ENCODE assay signal across 22 cellular contexts in genomic region chr4:8585721-8586161, GRCh38. TPM values are rescaled to one million over a fixed set of nuclear protein-coding genes. Genes with fewer than 3 reads are reported as not detected.
A peak's percentile ranks its signal among the peaks of the same experiment; 100 is the strongest.
DNase-seq lines count a peak whose midpoint lies in the region; ATAC-seq, FAIRE-seq and TF ChIP-seq lines count a peak whose summit lies in the region.
"Had no signal": no experiment of that assay in that cellular context is flagged by ENCODE, and none has a peak within 500 bp of the region (broad histone marks: within the 10 kb centered on the region; RNA-seq: fewer than 3 reads in every experiment).

No MANE protein-coding gene starts in this region.

- no peak overlapping the region for H3K4me3 ChIP-seq in RWPE2 (ENCODE audit: severe bottlenecking)
- no peak overlapping the region for H3K4me3 ChIP-seq in H1 (ENCODE audit: extremely low read depth in 1 of 4, insufficient read depth in 2 of 4, low read depth in 3 of 4, low read length in 4 of 4)
- no peak overlapping the region for H3K4me3 ChIP-seq in sigmoid colon
- H3K4me3 ChIP-seq in neural progenitor cell = no peak overlapping the region
- H3K4me3 ChIP-seq: K562 had no signal

- intact Hi-C loops in sigmoid colon (cut with DNase I) = no loop called here

- H3K4me3 Mint-ChIP-seq in T-helper 2 cell treated with Interferon-gamma antibody and Interleukin-4, amounts not matched to agents 5 μg/mL and 100 μg/mL, for 36 hours = no peak overlapping the region
- H3K4me3 Mint-ChIP-seq in activated T-helper 17 cell treated with anti-CD3 and anti-CD28 coated beads, Interleukin-2, amount 50 U/mL, for 72 hours = no peak overlapping the region
- no peak overlapping the region for H3K4me3 Mint-ChIP-seq in neural progenitor cell
- H3K4me3 Mint-ChIP-seq: CD14-positive monocyte had no signal

- no peak overlapping the region for H3K23ac ChIP-seq in H1 (ENCODE audit: insufficient read length)

- H3K27ac ChIP-seq in RWPE2 (ENCODE audit: poor library complexity, severe bottlenecking) (no peak overlapping the region), H1 (ENCODE audit: low read depth, low read length) (no peak overlapping the region), sigmoid colon (no peak overlapping the region), neural progenitor cell (no peak overlapping the region)

- H3K27me3 ChIP-seq in RWPE2 (ENCODE audit: insufficient read depth, poor library complexity, severe bottlenecking) (peaks cover 14% of the 10 kb centered on the region), H1 (replicated peaks in 1 of 4; ENCODE audit: control insufficient read depth in 3 of 4, extremely low read depth in 1 of 4, insufficient read depth in 3 of 4, low read length in 3 of 4) (peaks cover 3 to 16% (median 15%) of the 10 kb centered on the region in 4 experiments), sigmoid colon (peaks cover 20 to 68% (median 24%) of the 10 kb centered on the region in 3 donors), neural progenitor cell (peaks cover 34% of the 10 kb centered on the region)

- H3K27ac Mint-ChIP-seq in T-helper 2 cell treated with Interferon-gamma antibody and Interleukin-4, amounts not matched to agents 5 μg/mL and 100 μg/mL, for 36 hours = no peak overlapping the region
- no peak overlapping the region for H3K27ac Mint-ChIP-seq in activated T-helper 17 cell treated with anti-CD3 and anti-CD28 coated beads, Interleukin-2, amount 50 U/mL, for 72 hours
- H3K27ac Mint-ChIP-seq in neural progenitor cell = no peak overlapping the region
- H3K27ac Mint-ChIP-seq: CD14-positive monocyte had no signal

- no peak for TF ChIP-seq POLR2A in H1 (IDR thresholded peaks at IDR 0.05; ENCODE audit: control extremely low read depth in 1 of 2, low read depth in 2 of 2, low read length in 2 of 2)
- TF ChIP-seq POLR2A in sigmoid colon (IDR thresholded peaks at IDR 0.05) = no peak

- H3K79me2 ChIP-seq in H1 (ENCODE audit: control insufficient read depth in 1 of 2, insufficient read depth in 2 of 2, low read length in 2 of 2) (no peaks in the 10 kb centered on the region), neural progenitor cell (ENCODE audit: low read depth) (no peaks in the 10 kb centered on the region)

- WGBS in H1 (ENCODE audit: extremely low coverage in 1 of 2, insufficient coverage in 1 of 2, insufficient read length in 1 of 2, insufficient replicate concordance in 2 of 2, low coverage in 1 of 2, low lambda C conversion rate in 2 of 2, missing lambda C conversion rate in 1 of 2), 2 experiments = 72% methylated on average over 6 of the region's 6 CpGs; no CpG with 5 or more reads in 1 of the 2 experiments
- WGBS in sigmoid colon, 2 donors = 51 to 58% methylated on average over 6 of the region's 6 CpGs

- H2BK5ac ChIP-seq in H1 (ENCODE audit: low read depth, low read length) = no peak overlapping the region

- TF ChIP-seq EP300 in H1 (IDR thresholded peaks at IDR 0.05; ENCODE audit: borderline replicate concordance in 1 of 2, low read depth in 2 of 2, low read length in 2 of 2) = no peak
- no peak for TF ChIP-seq EP300 in sigmoid colon (IDR thresholded peaks at IDR 0.05)

- H3K4me1 Mint-ChIP-seq in T-helper 2 cell treated with Interferon-gamma antibody and Interleukin-4, amounts not matched to agents 5 μg/mL and 100 μg/mL, for 36 hours (ENCODE audit: low read depth) = no peaks in the 10 kb centered on the region
- H3K4me1 Mint-ChIP-seq in activated T-helper 17 cell treated with anti-CD3 and anti-CD28 coated beads, Interleukin-2, amount 50 U/mL, for 72 hours = no peaks in the 10 kb centered on the region
- H3K4me1 Mint-ChIP-seq in neural progenitor cell = peaks cover 10% of the 10 kb centered on the region
- H3K4me1 Mint-ChIP-seq: CD14-positive monocyte had no signal

- no peaks in the 10 kb centered on the region for H3K36me3 Mint-ChIP-seq in T-helper 2 cell treated with Interferon-gamma antibody and Interleukin-4, amounts not matched to agents 5 μg/mL and 100 μg/mL, for 36 hours (ENCODE audit: low read depth)
- no peaks in the 10 kb centered on the region for H3K36me3 Mint-ChIP-seq in activated T-helper 17 cell treated with anti-CD3 and anti-CD28 coated beads, Interleukin-2, amount 50 U/mL, for 72 hours (ENCODE audit: low read depth)
- no peaks in the 10 kb centered on the region for H3K36me3 Mint-ChIP-seq in neural progenitor cell
- H3K36me3 Mint-ChIP-seq: CD14-positive monocyte had no signal

- no peak overlapping the region; the same call in 1 of the 2 replicates for H4K8ac ChIP-seq in H1 (ENCODE audit: extremely low read depth, insufficient read depth, low read length)

- POLR2A ChIA-PET in H1 (lab: Charles Lee; ENCODE audit: partially characterized antibody) = no interaction called here

- H2AFZ ChIP-seq in H1 (ENCODE audit: low read length) (no peak overlapping the region), neural progenitor cell (replicated peaks) (no peak overlapping the region)

- H2BK12ac ChIP-seq in H1 (ENCODE audit: low read depth, low read length) = 0 out of 2 replicates have a peak overlapping the region, but pooled peaks have one; percentile 33

- H3K9ac ChIP-seq in H1 (replicated peaks in 1 of 4; ENCODE audit: extremely low read depth in 1 of 4, low read depth in 3 of 4, low read length in 3 of 4) = no peak overlapping the region
- no peak overlapping the region for H3K9ac ChIP-seq in neural progenitor cell

- no peak for TF ChIP-seq CTCF in RWPE2 (IDR thresholded peaks at IDR 0.05; ENCODE audit: poor library complexity, severe bottlenecking)
- TF ChIP-seq CTCF in H1 (IDR thresholded peaks at IDR 0.05; ENCODE audit: control extremely low read depth in 1 of 3, insufficient read depth in 1 of 3, low read depth in 1 of 3, low read length in 3 of 3) = no peak
- no peak for TF ChIP-seq CTCF in sigmoid colon (IDR thresholded peaks at IDR 0.05)
- TF ChIP-seq CTCF in neural progenitor cell (IDR thresholded peaks at IDR 0.05) = no peak

- no peak overlapping the region for H2AK5ac ChIP-seq in H1 (ENCODE audit: low read depth, low read length)

- H3K14ac ChIP-seq in H1 (ENCODE audit: insufficient read length) = no peak overlapping the region

- H3K79me1 ChIP-seq in H1 (ENCODE audit: low read depth, low read length) = no peaks in the 10 kb centered on the region

- H4K20me1 ChIP-seq in H1 (replicated peaks in 1 of 2; ENCODE audit: control insufficient read depth in 1 of 2, insufficient read depth in 2 of 2, low read length in 2 of 2) (peaks cover 1 to 3% of the 10 kb centered on the region in 2 experiments), neural progenitor cell (ENCODE audit: low read depth) (peaks cover 20% of the 10 kb centered on the region)

- CTCF ChIA-PET in H1 (lab: Charles Lee; ENCODE audit: partially characterized antibody) = interaction anchor here (0.6 to 8.8 kb wide), 16 partner anchors 8 to 116 kb away, joined by 3 to 66 read pairs (median 4); no protein-coding TSS in a partner anchor

- H3K36me3 ChIP-seq in RWPE2 (ENCODE audit: low read depth) (no peaks in the 10 kb centered on the region), H1 (ENCODE audit: control insufficient read depth in 2 of 4, insufficient read depth in 4 of 4, low read length in 3 of 4) (no peaks in the 10 kb centered on the region), sigmoid colon (no peaks in the 10 kb centered on the region), neural progenitor cell (no peaks in the 10 kb centered on the region)

- H3K4me2 ChIP-seq in H1 (ENCODE audit: insufficient read depth in 1 of 2, low read depth in 2 of 2, low read length in 2 of 2) = no peak overlapping the region
- H3K4me2 ChIP-seq in neural progenitor cell = no peak overlapping the region

- H3K18ac ChIP-seq in H1 (ENCODE audit: extremely low read depth, low read length) = no peak overlapping the region

- no peaks in the 10 kb centered on the region for H3K9me3 Mint-ChIP-seq in T-helper 2 cell treated with Interferon-gamma antibody and Interleukin-4, amounts not matched to agents 5 μg/mL and 100 μg/mL, for 36 hours
- no peaks in the 10 kb centered on the region for H3K9me3 Mint-ChIP-seq in activated T-helper 17 cell treated with anti-CD3 and anti-CD28 coated beads, Interleukin-2, amount 50 U/mL, for 72 hours
- H3K9me3 Mint-ChIP-seq in neural progenitor cell = no peaks in the 10 kb centered on the region

- peaks cover 3% of the 10 kb centered on the region; the same call in 1 of the 2 replicates for H3K23me2 ChIP-seq in H1 (ENCODE audit: low read depth, low read length)

- FAIRE-seq in H1 (lab: Jason Lieb, UNC) = no peak
- FAIRE-seq: G401.6, H54, K562 had no signal

- H4K91ac ChIP-seq in H1 (replicated peaks; ENCODE audit: insufficient read length, low read length) = no peak overlapping the region

- H2BK120ac ChIP-seq in H1 (replicated peaks; ENCODE audit: low read depth, low read length) = no peak overlapping the region

- TF ChIP-seq RAD21 in H1 (IDR thresholded peaks at IDR 0.05 in 1 of 2, conservative IDR thresholded peaks at IDR 0.05 in 1 of 2; ENCODE audit: low read depth in 2 of 2, low read length in 2 of 2) = no peak

- no peak for ATAC-seq in RWPE2 (ENCODE audit: low read depth)
- no peak for ATAC-seq in HG02884 (IDR thresholded peaks at IDR 0.05; ENCODE audit: unreplicated experiment)
- ATAC-seq in activated T-helper 17 cell treated with anti-CD3 and anti-CD28 coated beads, Interleukin-2, amount 50 U/mL, for 72 hours (replicated peaks) = no peak
- ATAC-seq: SK-N-SH treated with all-trans-retinoic acid at 6 μM for 48 hours had no signal

- DNase-seq in RWPE2 (ENCODE audit: low spot score) = peak; percentile 36
- no peak for DNase-seq in H1 (ENCODE audit: low read depth in 1 of 2, low spot score in 2 of 2)
- peak; percentile 91 for DNase-seq in myocyte (ENCODE audit: low read depth)
- DNase-seq in sigmoid colon = peak; percentile 25
- DNase-seq in T-helper 2 cell treated with Interferon-gamma antibody and Interleukin-4, amounts not matched to agents 5 μg/mL and 100 μg/mL, for 36 hours (ENCODE audit: low spot score) = no peak
- DNase-seq in neural progenitor cell (ENCODE audit: low spot score) = no peak
- DNase-seq: ACHN, AML-193, DND-41, NCI-H1105 treated with DMSO at 0.1 percent for 48 hours, NCI-H1694 treated with DMSO at 0.1 percent for 48 hours, NCI-H2107, NCI-H2227 treated with DMSO at 0.1 percent for 48 hours, NCI-H82, OCI-M1 had no signal

- H3K9me3 ChIP-seq in RWPE2 (ENCODE audit: severe bottlenecking) (no peaks in the 10 kb centered on the region), H1 (ENCODE audit: insufficient read depth in 2 of 2, low read depth in 1 of 2, low read length in 1 of 2) (no peaks in the 10 kb centered on the region), sigmoid colon (no peaks in the 10 kb centered on the region), neural progenitor cell (ENCODE audit: low read depth) (no peaks in the 10 kb centered on the region)

- H3K4ac ChIP-seq in H1 (replicated peaks; ENCODE audit: insufficient read length, low read depth, low read length) = no peak overlapping the region

- no peak overlapping the region for H3K56ac ChIP-seq in H1 (replicated peaks; ENCODE audit: insufficient read length, low read depth, low read length)

- peaks cover under 1% of the 10 kb centered on the region for H3F3A ChIP-seq in neural progenitor cell (ENCODE audit: low read depth)

- no peak overlapping the region; the same call in 1 of the 2 replicates for H2BK20ac ChIP-seq in H1 (ENCODE audit: low read length)

- no peak overlapping the region for H4K5ac ChIP-seq in H1 (ENCODE audit: insufficient read length, low read depth, low read length)

- peak overlapping the region; percentile 88 for H2BK15ac ChIP-seq in H1 (ENCODE audit: low read length)

- H3K27me3 Mint-ChIP-seq in T-helper 2 cell treated with Interferon-gamma antibody and Interleukin-4, amounts not matched to agents 5 μg/mL and 100 μg/mL, for 36 hours (ENCODE audit: low read depth) = peaks cover 5% of the 10 kb centered on the region
- H3K27me3 Mint-ChIP-seq in activated T-helper 17 cell treated with anti-CD3 and anti-CD28 coated beads, Interleukin-2, amount 50 U/mL, for 72 hours = peaks cover 26% of the 10 kb centered on the region
- peaks cover 47% of the 10 kb centered on the region for H3K27me3 Mint-ChIP-seq in neural progenitor cell (ENCODE audit: insufficient read depth, low read depth)

- H3K4me1 ChIP-seq in RWPE2 (ENCODE audit: insufficient read depth, poor library complexity, severe bottlenecking) (no peaks in the 10 kb centered on the region), H1 (replicated peaks in 1 of 4; ENCODE audit: control insufficient read depth in 3 of 4, insufficient read depth in 4 of 4, low read length in 3 of 4) (peaks cover 0 to 15% (median 11%) of the 10 kb centered on the region in 4 experiments; a peak in 6 of 7 replicates), sigmoid colon (peaks cover 0 to 1% (median 0%) of the 10 kb centered on the region in 4 donors), neural progenitor cell (peaks cover 9% of the 10 kb centered on the region)

RNA-seq across cellular contexts. Expression of gene GPR78, which starts 5.5 kb away (rescaled TPM):
- total RNA-seq in H1 (2021; fragmentation: NEBNext Ultra II Directional; extraction: Animal tissue kit (Norgen Biotek cat#: 25700)) = 3.0 and 3.3 TPM in 2 replicates
- polyA plus RNA-seq in H1 (2011; rRNA removed) (1.0 and 2.2 TPM in 2 replicates), sigmoid colon (under 1 TPM in 1 of 3 donors, not detected in 2; 0.04 TPM)
- 1.6 TPM for polyA plus RNA-seq in H1 (2011; cell fraction: cytosol; rRNA removed)
- polyA plus RNA-seq in H1 (2011; cell fraction: nucleus; rRNA removed) = 10.5 TPM
- 1.7 to 2.0 TPM (median 1.9 TPM) in 4 replicates for polyA plus RNA-seq in H1 (2012, experiment 1 of 2)
- polyA plus RNA-seq in H1 (2012, experiment 2 of 2) = 0.84 TPM
- polyA plus RNA-seq in H1 (2013, experiment 1 of 2) = 0.75 TPM
- polyA plus RNA-seq in H1 (2013, experiment 2 of 2) = 0.68 TPM
- 1.8 and 3.0 TPM in 2 replicates for polyA minus RNA-seq in H1 (2011; rRNA and poly(A)+ RNA removed)
- polyA minus RNA-seq in H1 (2011; cell fraction: cytosol; rRNA and poly(A)+ RNA removed) = 0.59 TPM
- polyA minus RNA-seq in H1 (2011; cell fraction: nucleus; rRNA and poly(A)+ RNA removed) = 8.6 TPM
- total RNA-seq in myocyte (0.36 and 0.51 TPM in 2 replicates), sigmoid colon (under 1 TPM in 1 of 4 donors, not detected in 3; 0.28 TPM), neural progenitor cell (ENCODE audit: low replicate concordance) (0.09 and 0.28 TPM in 2 replicates)
- polyA plus RNA-seq in myocyte (2012) = 0.63 TPM
- total RNA-seq in activated T-helper 17 cell treated with anti-CD3 and anti-CD28 coated beads, Interleukin-2, amount 50 U/mL, for 72 hours = not detected
- polyA plus RNA-seq: CD14-positive monocyte had no signal

RNA-seq across cellular contexts. Expression of gene CPZ, which starts 6.8 kb away (rescaled TPM):
- total RNA-seq in H1 (2021; fragmentation: NEBNext Ultra II Directional; extraction: Animal tissue kit (Norgen Biotek cat#: 25700)) = 28.8 and 31.5 TPM in 2 replicates
- 40.7 and 67.4 TPM in 2 replicates for polyA plus RNA-seq in H1 (2011; rRNA removed)
- 38.3 TPM for polyA plus RNA-seq in H1 (2011; cell fraction: cytosol; rRNA removed)
- 98.5 TPM for polyA plus RNA-seq in H1 (2011; cell fraction: nucleus; rRNA removed)
- polyA plus RNA-seq in H1 (2012, experiment 1 of 2) = 29.4 to 44.2 TPM (median 42.1 TPM) in 4 replicates
- 35.2 TPM for polyA plus RNA-seq in H1 (2012, experiment 2 of 2)
- polyA plus RNA-seq in H1 (2013, experiment 1 of 2) = 26.2 TPM
- polyA plus RNA-seq in H1 (2013, experiment 2 of 2) = 24.4 TPM
- 12.0 and 13.2 TPM in 2 replicates for polyA minus RNA-seq in H1 (2011; rRNA and poly(A)+ RNA removed)
- polyA minus RNA-seq in H1 (2011; cell fraction: cytosol; rRNA and poly(A)+ RNA removed) = 20.3 TPM
- polyA minus RNA-seq in H1 (2011; cell fraction: nucleus; rRNA and poly(A)+ RNA removed) = 32.0 TPM
- 22.5 and 31.3 TPM in 2 replicates for total RNA-seq in myocyte
- polyA plus RNA-seq in myocyte (2012) = 30.6 TPM
- 1 to 10 TPM in 3 of 4 donors, under 1 TPM in 1; 0.54 to 8.3 (median 3.0) TPM for total RNA-seq in sigmoid colon
- 1 to 10 TPM in 2 of 3 donors, under 1 TPM in 1; 0.46 to 2.4 (median 1.8) TPM for polyA plus RNA-seq in sigmoid colon
- total RNA-seq in activated T-helper 17 cell treated with anti-CD3 and anti-CD28 coated beads, Interleukin-2, amount 50 U/mL, for 72 hours = not detected
- 5.9 TPM in 1 of 2 replicates, not detected in the other for total RNA-seq in neural progenitor cell (ENCODE audit: low replicate concordance)
- polyA plus RNA-seq: CD14-positive monocyte had no signal

Comparison
In these comparisons a context has a peak if more than half of its experiments do, and no peak if none do; other contexts are left out.
1. DNase-seq: peak in RWPE2 (single experiment), myocyte (single experiment) and sigmoid colon (single experiment); none in H1 (0 of 2), T-helper 2 cell treated with Interferon-gamma antibody and Interleukin-4, amounts not matched to agents 5 μg/mL and 100 μg/mL, for 36 hours (single experiment) and neural progenitor cell (single experiment).